Comparison of ENCODE assay signal across 12 cellular contexts in genomic region chr12:1054103-1054838, GRCh38.
A peak's percentile ranks its signal among the peaks of the same experiment; 100 is the strongest.
DNase-seq lines count a peak whose midpoint lies in the region; TF ChIP-seq lines count a peak whose summit lies in the region.
"Had no signal": no experiment of that assay in that cellular context is flagged by ENCODE, and none has a peak within 500 bp of the region (broad histone marks: within the 10 kb centered on the region; RNA-seq: fewer than 3 reads in every experiment).

No MANE protein-coding gene starts in this region.

- H3K27me3 ChIP-seq in stomach smooth muscle (ENCODE audit: control insufficient read depth in 1 of 2, insufficient read depth in 2 of 2, low read length in 2 of 2), result no peaks in the 10 kb centered on the region
- H3K27me3 ChIP-seq in CD8-positive, alpha-beta memory T cell (ENCODE audit: insufficient read depth, low read length, poor library complexity, severe bottlenecking), result no peaks in the 10 kb centered on the region

- CTCF ChIA-PET in CD8-positive, alpha-beta memory T cell (lab: Charles Lee), result no interaction called here

- no peak for TF ChIP-seq CTCF in brain (conservative IDR thresholded peaks at IDR 0.05)

- peak overlapping the region; percentile 36 to 76 (median 64) for H3K4me3 Mint-ChIP-seq in brain
- no peak overlapping the region for H3K4me3 Mint-ChIP-seq in CD8-positive, alpha-beta memory T cell
- H3K4me3 Mint-ChIP-seq: activated B cell treated with CpG ODN at 0.5 μM for 24 hours; activated T-cell treated with anti-CD3 and anti-CD28 coated beads, Interleukin-2, amount 50 U/mL, for 72 hours had no signal

- no peaks in the 10 kb centered on the region for H3K9me3 ChIP-seq in stomach smooth muscle (ENCODE audit: control insufficient read depth in 2 of 2, low read length in 2 of 2)
- H3K9me3 ChIP-seq in CD8-positive, alpha-beta memory T cell (ENCODE audit: low read length), result no peaks in the 10 kb centered on the region

- H3K27me3 Mint-ChIP-seq in brain, result no peaks in the 10 kb centered on the region
- H3K27me3 Mint-ChIP-seq in CD8-positive, alpha-beta memory T cell, result peaks cover 0 to 1% of the 10 kb centered on the region in 2 donors
- H3K27me3 Mint-ChIP-seq: activated B cell treated with CpG ODN at 0.5 μM for 24 hours had no signal

- H3K27ac Mint-ChIP-seq in brain, result peak overlapping the region; percentile 74 to 82 (median 78)
- peak overlapping the region in 2 of 8 donors; percentile 9 to 17 for H3K27ac Mint-ChIP-seq in CD8-positive, alpha-beta memory T cell
- H3K27ac Mint-ChIP-seq: activated B cell treated with CpG ODN at 0.5 μM for 24 hours; activated T-cell treated with anti-CD3 and anti-CD28 coated beads, Interleukin-2, amount 50 U/mL, for 72 hours had no signal

- POLR2A ChIA-PET in CD8-positive, alpha-beta memory T cell (lab: Charles Lee), result no interaction called here

- H3K36me3 Mint-ChIP-seq in brain, result peaks cover 25% of the 10 kb centered on the region
- H3K36me3 Mint-ChIP-seq in CD8-positive, alpha-beta memory T cell, result peaks cover 5 to 15% (median 15%) of the 10 kb centered on the region in 3 donors

- DNase-seq in NCI-H1417 treated with DMSO at 0.1 percent for 48 hours (lab: John Stamatoyannopoulos, UW), result peak; percentile 7
- peak; percentile 11 for DNase-seq in iPS-NIHi7 (ENCODE audit: extremely low spot score)
- no peak for DNase-seq in CD8-positive, alpha-beta memory T cell
- DNase-seq in activated effector memory CD4-positive, alpha-beta T cell treated with Interleukin-2 at 50 U/mL for 16 hours, result no peak
- DNase-seq in NCI-H1092 treated with DMSO at 0.1 percent for 48 hours (lab: John Stamatoyannopoulos, UW), result no peak
- DNase-seq: activated B cell treated with CpG ODN at 0.5 μM for 24 hours; activated T-cell treated with anti-CD3 and anti-CD28 coated beads, Interleukin-2, amount 50 U/mL, for 72 hours; mesenchymal stem cell; NCI-H1105 treated with DMSO at 0.1 percent for 48 hours had no signal

- H3K4me3 ChIP-seq in stomach smooth muscle (ENCODE audit: low read length in 2 of 2), result no peak overlapping the region
- H3K4me3 ChIP-seq in CD8-positive, alpha-beta memory T cell (ENCODE audit: low read length), result no peak overlapping the region

- peaks cover 8 to 19% (median 15%) of the 10 kb centered on the region in 5 experiments for H3K9me3 Mint-ChIP-seq in brain
- H3K9me3 Mint-ChIP-seq in CD8-positive, alpha-beta memory T cell, result peaks cover under 1 to 13% (median 7%) of the 10 kb centered on the region in 5 donors

- H3K27ac ChIP-seq in stomach smooth muscle (ENCODE audit: low read length), result peak overlapping the region; percentile 41
- H3K27ac ChIP-seq in CD8-positive, alpha-beta memory T cell (ENCODE audit: low read depth, low read length), result no peak overlapping the region
- H3K27ac ChIP-seq: HL-60 had no signal

- peaks cover 54% of the 10 kb centered on the region for H3K4me1 Mint-ChIP-seq in brain
- peaks cover 9 to 13% (median 9%) of the 10 kb centered on the region in 3 donors for H3K4me1 Mint-ChIP-seq in CD8-positive, alpha-beta memory T cell
- H3K4me1 Mint-ChIP-seq: activated B cell treated with CpG ODN at 0.5 μM for 24 hours had no signal

- peaks cover 9% of the 10 kb centered on the region for H3K4me1 ChIP-seq in stomach smooth muscle (ENCODE audit: control insufficient read depth, insufficient read depth, low read length)
- no peaks in the 10 kb centered on the region for H3K4me1 ChIP-seq in CD8-positive, alpha-beta memory T cell (ENCODE audit: insufficient read depth, low read length)

- no peaks in the 10 kb centered on the region for H3K36me3 ChIP-seq in stomach smooth muscle (ENCODE audit: control insufficient read depth in 2 of 2, insufficient read depth in 2 of 2, low read length in 2 of 2)
- no peaks in the 10 kb centered on the region for H3K36me3 ChIP-seq in CD8-positive, alpha-beta memory T cell (ENCODE audit: insufficient read depth, low read length)

- H3K9ac ChIP-seq in stomach smooth muscle (ENCODE audit: low read length in 2 of 2), result no peak overlapping the region

Comparison
In these comparisons a context has a peak if more than half of its experiments do, and no peak if none do; other contexts are left out.
1. DNase-seq: peak in NCI-H1417 treated with DMSO at 0.1 percent for 48 hours (single experiment) and iPS-NIHi7 (single experiment); none in CD8-positive, alpha-beta memory T cell (0 of 5), activated effector memory CD4-positive, alpha-beta T cell treated with Interleukin-2 at 50 U/mL for 16 hours (single experiment) and NCI-H1092 treated with DMSO at 0.1 percent for 48 hours (single experiment).
2. H3K4me3 Mint-ChIP-seq: peak in brain (5 of 5); none in CD8-positive, alpha-beta memory T cell (0 of 7).